8 cellular contexts compared by ENCODE assay signal in genomic region chr19:48966541-48967345, GRCh38. TPM values are rescaled to one million over a fixed set of nuclear protein-coding genes. Genes with fewer than 3 reads are reported as not detected.
DNase-seq lines count a peak whose midpoint lies in the region; ATAC-seq, FAIRE-seq and TF ChIP-seq lines count a peak whose summit lies in the region.

No MANE protein-coding gene starts in this region.

- H3K36me3 Mint-ChIP-seq in CD14-positive monocyte, result peaks cover 31 to 44% of the 10 kb centered on the region in 2 donors

- H2BK12ac ChIP-seq in mesenchymal stem cell (ENCODE audit: low read length in 2 of 2), result no peak overlapping the region

- H3K27me3 ChIP-seq in KMS-11 (ENCODE audit: insufficient read depth, low read depth) (no peaks in the 10 kb centered on the region), mesenchymal stem cell (ENCODE audit: control insufficient read depth in 1 of 2, insufficient read depth in 1 of 2, low read length in 2 of 2) (no peaks in the 10 kb centered on the region), aorta (ENCODE audit: control insufficient read depth in 1 of 2, insufficient read depth in 2 of 2, low read length in 1 of 2) (peaks cover 0 to 2% of the 10 kb centered on the region in 2 donors)

- ATAC-seq in aorta (ENCODE audit: low FRiP score) (no peak), HG02973 (IDR thresholded peaks at IDR 0.05; ENCODE audit: unreplicated experiment) (no peak), GM19463 (IDR thresholded peaks at IDR 0.05; ENCODE audit: unreplicated experiment) (no peak)

- H3K4me1 ChIP-seq in KMS-11 (ENCODE audit: low read depth, poor library complexity, severe bottlenecking), result peaks cover 39% of the 10 kb centered on the region
- peaks cover 41% of the 10 kb centered on the region for H3K4me1 ChIP-seq in mesenchymal stem cell (ENCODE audit: control insufficient read depth, insufficient read depth, low read depth, low read length)
- H3K4me1 ChIP-seq in aorta (ENCODE audit: control insufficient read depth in 1 of 2, insufficient read depth in 2 of 2, low read length in 2 of 2), result no peaks in the 10 kb centered on the region

- TF ChIP-seq CTCF in CD14-positive monocyte (IDR thresholded peaks at IDR 0.05), result no peak
- TF ChIP-seq CTCF in KMS-11 (conservative IDR thresholded peaks at IDR 0.05; ENCODE audit: low read depth, low read length), result no peak
- TF ChIP-seq CTCF in astrocyte of the spinal cord (IDR thresholded peaks at IDR 0.05; ENCODE audit: low read depth, low read length), result no peak

- H3K27ac Mint-ChIP-seq in CD14-positive monocyte, result peak overlapping the region; percentile 95 to 99 (median 97)

- H2BK5ac ChIP-seq in mesenchymal stem cell (ENCODE audit: low read depth, low read length, poor library complexity, severe bottlenecking), result no peak overlapping the region

- H3K27ac ChIP-seq in KMS-11 (peak overlapping the region; percentile 73; the same call in 1 of the 2 replicates), mesenchymal stem cell (ENCODE audit: low read length, poor library complexity, severe bottlenecking) (peak overlapping the region; percentile 84), aorta (ENCODE audit: low read depth in 1 of 2, low read length in 2 of 2) (no peak overlapping the region)

- H3K36me3 ChIP-seq in KMS-11 (ENCODE audit: insufficient read depth), result no peaks in the 10 kb centered on the region
- peaks cover 48 to 56% of the 10 kb centered on the region in 2 experiments for H3K36me3 ChIP-seq in mesenchymal stem cell (ENCODE audit: control insufficient read depth in 1 of 2, insufficient read depth in 2 of 2, low read depth in 1 of 2, low read length in 2 of 2)
- no peaks in the 10 kb centered on the region for H3K36me3 ChIP-seq in aorta (ENCODE audit: control insufficient read depth in 1 of 2, insufficient read depth in 2 of 2, low read length in 1 of 2)

- no peak overlapping the region for H2BK120ac ChIP-seq in mesenchymal stem cell (ENCODE audit: low read depth, low read length)

- 79% methylated on average over 8 of the region's 10 CpGs for WGBS in mesenchymal stem cell
- 82 to 86% methylated on average over 10 of the region's 10 CpGs for WGBS in aorta, 2 donors

- no peak overlapping the region for H3K4ac ChIP-seq in mesenchymal stem cell (ENCODE audit: low read depth in 1 of 2, low read length in 2 of 2)

- intact Hi-C loops in CD14-positive monocyte (cut with micrococcal nuclease), result loop anchor here (2.0 to 10.0 kb wide), 3 partner anchors 92 to 332 kb away; partner anchors contain the start of gene DBP (in 2 of the 2)
- intact Hi-C loops in aorta (cut with DNase I), result loop anchor here (5.0 to 10.0 kb wide), 3 partner anchors 92 to 174 kb away; partner anchors contain the start of gene PPP1R15A (in 2 of the 2)

- peaks cover 11% of the 10 kb centered on the region for H3K79me2 ChIP-seq in KMS-11 (ENCODE audit: insufficient read depth, low read depth)

- no peaks in the 10 kb centered on the region for H3K9me3 ChIP-seq in mesenchymal stem cell (ENCODE audit: control insufficient read depth, low read length)
- H3K9me3 ChIP-seq in aorta (ENCODE audit: control insufficient read depth, low read length), result no peaks in the 10 kb centered on the region

- H3K4me2 ChIP-seq in KMS-11, result peak overlapping the region; percentile 99
- peak overlapping the region; percentile 64 for H3K4me2 ChIP-seq in mesenchymal stem cell (ENCODE audit: low read length, poor library complexity, severe bottlenecking)

- peak overlapping the region in 1 of 2 experiments; percentile 62 for H3K14ac ChIP-seq in mesenchymal stem cell (ENCODE audit: low read length in 2 of 2)

- DNase-seq in CD14-positive monocyte (ENCODE audit: low spot score), result no peak
- no peak for DNase-seq in astrocyte of the spinal cord (ENCODE audit: low read depth, low spot score)
- peak; percentile 35 for DNase-seq in mesenchymal stem cell
- DNase-seq in aorta, result no peak
- no peak for DNase-seq in RCC 7860 (ENCODE audit: low spot score)

- no peak overlapping the region for H4K8ac ChIP-seq in mesenchymal stem cell (ENCODE audit: low read length)

- no peak overlapping the region for H2BK15ac ChIP-seq in mesenchymal stem cell (ENCODE audit: low read depth, poor library complexity, severe bottlenecking)

- FAIRE-seq in RCC 7860 (lab: Jason Lieb, UNC), result no peak

- peak overlapping the region; percentile 67; the same call in 1 of the 2 replicates for H3K9ac ChIP-seq in KMS-11
- peak overlapping the region; percentile 98 for H3K9ac ChIP-seq in mesenchymal stem cell (ENCODE audit: low read length)

- H3K4me3 ChIP-seq in KMS-11 (IDR thresholded peaks at IDR 0.05; ENCODE audit: insufficient read depth, low read depth, low read length) (no peak overlapping the region), astrocyte of the spinal cord (ENCODE audit: low read depth, low read length) (peak overlapping the region; percentile 92), mesenchymal stem cell (ENCODE audit: insufficient read depth in 1 of 2, low read depth in 1 of 2, low read length in 2 of 2) (peak overlapping the region; percentile 88 to 100), aorta (ENCODE audit: low read length in 2 of 2) (peak overlapping the region; percentile 56 to 78)

- H4K91ac ChIP-seq in mesenchymal stem cell (ENCODE audit: low read length), result no peak overlapping the region

- H4K20me1 ChIP-seq in KMS-11 (ENCODE audit: insufficient read depth), result no peaks in the 10 kb centered on the region

- H3K27me3 Mint-ChIP-seq in CD14-positive monocyte (ENCODE audit: low read depth in 3 of 3), result peaks cover 0 to 14% (median 0%) of the 10 kb centered on the region in 3 donors

- peaks cover 62% of the 10 kb centered on the region for H3K4me1 Mint-ChIP-seq in CD14-positive monocyte

- no peak overlapping the region for H3K18ac ChIP-seq in mesenchymal stem cell (ENCODE audit: low read depth in 1 of 2, low read length in 2 of 2)

- H3K79me1 ChIP-seq in mesenchymal stem cell (replicated peaks; ENCODE audit: low read length, poor library complexity, severe bottlenecking), result peaks cover 4% of the 10 kb centered on the region

- in situ Hi-C loops in astrocyte of the spinal cord (cut with HindIII; ENCODE audit: low sequenced_read_pairs), result no loop called here

- H3K23ac ChIP-seq in mesenchymal stem cell (ENCODE audit: low read length in 2 of 2), result no peak overlapping the region

- no peak overlapping the region for H2AK5ac ChIP-seq in mesenchymal stem cell (ENCODE audit: low read length, severe bottlenecking)

- H3K4me3 Mint-ChIP-seq in CD14-positive monocyte, result peak overlapping the region; percentile 99 to 100

- H2AFZ ChIP-seq in KMS-11 (ENCODE audit: low read depth) (no peak overlapping the region), mesenchymal stem cell (ENCODE audit: low read depth, low read length) (no peak overlapping the region)

- H3K9me3 Mint-ChIP-seq in CD14-positive monocyte, result peaks cover 0 to 10% (median 0%) of the 10 kb centered on the region in 7 donors

RNA-seq across cellular contexts. Expression of gene FTL, which starts 1.6 kb away (rescaled TPM):
- polyA plus RNA-seq in CD14-positive monocyte (over 10,000 TPM; 23,650 to 26,681 TPM), aorta (over 10,000 TPM in 1 of 2 donors, 1,000 to 10,000 TPM in 1; 6,798 to 17,889 TPM)
- polyA plus RNA-seq in mesenchymal stem cell (2013, experiment 1 of 2), result 12,810 TPM
- 12,668 TPM for polyA plus RNA-seq in mesenchymal stem cell (2013, experiment 2 of 2)
- total RNA-seq in aorta, result 1,000 to 10,000 TPM; 3,184 to 3,823 TPM

RNA-seq across cellular contexts. Expression of gene BAX, which starts 12.1 kb away (rescaled TPM):
- polyA plus RNA-seq in CD14-positive monocyte, result 10 to 100 TPM; 69.2 to 80.5 TPM
- 119 TPM for polyA plus RNA-seq in mesenchymal stem cell (2013, experiment 1 of 2)
- polyA plus RNA-seq in mesenchymal stem cell (2013, experiment 2 of 2), result 110 TPM
- total RNA-seq in aorta, result 10 to 100 TPM; 69.6 to 79.9 TPM
- polyA plus RNA-seq in aorta, result 10 to 100 TPM; 81.4 to 83.9 TPM

RNA-seq across cellular contexts. Expression of gene GYS1, which starts 26.4 kb away (rescaled TPM):
- 10 to 100 TPM; 13.3 to 21.3 TPM for polyA plus RNA-seq in CD14-positive monocyte
- polyA plus RNA-seq in mesenchymal stem cell (2013, experiment 1 of 2), result 26.9 TPM
- 27.1 TPM for polyA plus RNA-seq in mesenchymal stem cell (2013, experiment 2 of 2)
- total RNA-seq in aorta, result 10 to 100 TPM; 47.5 to 61.9 TPM
- polyA plus RNA-seq in aorta, result 10 to 100 TPM; 21.5 to 31.7 TPM

RNA-seq across cellular contexts. Expression of gene RUVBL2, which starts 26.9 kb away (rescaled TPM):
- polyA plus RNA-seq in CD14-positive monocyte, result 10 to 100 TPM; 40.1 to 41.9 TPM
- polyA plus RNA-seq in mesenchymal stem cell (2013, experiment 1 of 2), result 46.3 TPM
- 43.5 TPM for polyA plus RNA-seq in mesenchymal stem cell (2013, experiment 2 of 2)
- 10 to 100 TPM; 28.9 to 42.1 TPM for total RNA-seq in aorta
- polyA plus RNA-seq in aorta, result 10 to 100 TPM; 34.6 to 62.2 TPM

RNA-seq across cellular contexts. Expression of gene DHDH, which starts 33.2 kb away (rescaled TPM):
- polyA plus RNA-seq in CD14-positive monocyte (under 1 TPM in 1 of 2 donors, not detected in 1; 0.38 TPM), aorta (1 to 10 TPM in 1 of 2 donors, not detected in 1; 1.3 TPM)
- polyA plus RNA-seq in mesenchymal stem cell (2013, experiment 1 of 2), result not detected
- polyA plus RNA-seq in mesenchymal stem cell (2013, experiment 2 of 2), result 0.04 TPM
- under 1 TPM in 1 of 2 donors, not detected in 1; 0.84 TPM for total RNA-seq in aorta

Comparison
In these comparisons a context has a peak if more than half of its experiments do, and no peak if none do; other contexts are left out.
1. H3K27ac ChIP-seq: peak in KMS-11 (single experiment) and mesenchymal stem cell (single experiment); none in aorta (0 of 2).